ENCODE assay signal across 31 cellular contexts in the genomic region with DNA sequence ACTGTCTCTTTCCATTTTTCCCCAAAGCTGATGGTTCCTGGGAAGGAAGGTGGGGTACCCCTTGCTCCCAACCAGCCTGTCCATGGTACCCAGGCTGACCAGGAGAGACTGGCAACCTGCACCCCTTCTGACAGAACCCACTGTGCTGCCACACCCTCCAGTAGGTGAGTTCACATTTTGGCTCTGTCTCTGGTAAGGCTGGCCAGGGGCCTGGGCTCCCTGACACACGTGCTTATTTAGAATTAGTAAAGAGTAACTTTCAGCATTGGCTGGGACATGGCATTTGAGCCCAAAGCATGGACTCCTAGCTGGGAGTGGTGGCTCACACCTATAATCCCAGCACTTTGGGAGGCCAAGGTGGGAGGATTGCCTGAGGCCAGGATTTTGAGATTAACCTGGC. TPM values are rescaled to one million over a fixed set of nuclear protein-coding genes. Genes with fewer than 3 reads are reported as not detected.
DNase-seq lines count a peak whose midpoint lies in the region; ATAC-seq and TF ChIP-seq lines count a peak whose summit lies in the region.
"Had no signal": no experiment of that assay in that cellular context is flagged by ENCODE, and none has a peak within 500 bp of the region (broad histone marks: within the 10 kb centered on the region; RNA-seq: fewer than 3 reads in every experiment).

No MANE protein-coding gene starts in this region.

- peak in 1 of 3 donors; percentile 27 for DNase-seq in right cardiac atrium
- no peak for DNase-seq in cardiac septum (ENCODE audit: low spot score)
- peak; percentile 57 for DNase-seq in mesenteric fat pad (ENCODE audit: low spot score)
- DNase-seq in substantia nigra (lab: John Stamatoyannopoulos, UW): no peak
- no peak for DNase-seq in prostate gland (ENCODE audit: low spot score)
- DNase-seq in GF-D8 (lab: John Stamatoyannopoulos, UW): no peak
- DNase-seq in H7: no peak
- DNase-seq: activated CD4-positive, alpha-beta T cell treated with anti-CD3 and anti-CD28 coated beads for 4 hours; activated CD8-positive, alpha-beta T cell treated with anti-CD3 and anti-CD28 coated beads, Interleukin-2, amount 10 ng/mL, durations not matched to agents 7 days and 5 days; activated effector memory CD4-positive, alpha-beta T cell treated with anti-CD3 and anti-CD28 coated beads, Interleukin-2, amount 50 U/mL, for 16 hours; activated T-cell treated with anti-CD3 and anti-CD28 coated beads, Interleukin-2, amount 50 U/mL, for 1 hour; anterior cingulate cortex; CD8-positive, alpha-beta memory T cell; cortex of kidney; EL; foreskin keratinocyte; kidney glomerular epithelial cell; NCI-H146; NCI-H226; NCI-H69; occipital lobe; SHP77 treated with DMSO at 0.1 percent for 48 hours had no signal

- H3K36me3 ChIP-seq in prostate gland (peaks cover 6 to 19% of the 10 kb centered on the region in 2 donors), H7 (replicated peaks; ENCODE audit: control insufficient read depth, insufficient read depth, low read length) (peaks cover 18% of the 10 kb centered on the region)

- peak overlapping the region; percentile 2 for H3K27ac ChIP-seq in right cardiac atrium (ENCODE audit: low read length)
- peak overlapping the region; percentile 71 for H3K27ac ChIP-seq in substantia nigra (ENCODE audit: low read depth, low read length, poor library complexity, severe bottlenecking)
- no peak overlapping the region for H3K27ac ChIP-seq in prostate gland
- H3K27ac ChIP-seq: foreskin keratinocyte, VCaP had no signal

- no peak for TF ChIP-seq POLR2A in prostate gland (IDR thresholded peaks at IDR 0.05)

- intact Hi-C loops in right cardiac atrium (cut with DNase I): no loop called here
- intact Hi-C loops in cardiac septum (cut with DNase I): no loop called here
- intact Hi-C loops in prostate gland (cut with DNase I): no loop called here

- no peaks in the 10 kb centered on the region for H3K27me3 ChIP-seq in right cardiac atrium (ENCODE audit: control insufficient read depth, insufficient read depth)
- H3K27me3 ChIP-seq in prostate gland (replicated peaks; ENCODE audit: insufficient read depth): no peaks in the 10 kb centered on the region
- H3K27me3 ChIP-seq in H7 (ENCODE audit: control insufficient read depth, insufficient read depth, low read length): no peaks in the 10 kb centered on the region
- H3K27me3 ChIP-seq: foreskin keratinocyte, hepatocyte had no signal

- WGBS in right cardiac atrium: 84% methylated on average over 1 of the region's 1 CpG
- 92% methylated on average over 1 of the region's 1 CpG for WGBS in prostate gland

- TF ChIP-seq CTCF in prostate gland (IDR thresholded peaks at IDR 0.05): no peak

- H3K4me3 ChIP-seq in right cardiac atrium (ENCODE audit: low read length): no peak overlapping the region
- H3K4me3 ChIP-seq in prostate gland: no peak overlapping the region
- no peak overlapping the region for H3K4me3 ChIP-seq in H7 (ENCODE audit: insufficient read depth, low read depth, low read length)
- H3K4me3 ChIP-seq: GM12878, hepatocyte had no signal

- H3K9me3 ChIP-seq in right cardiac atrium (ENCODE audit: control insufficient read depth, low read length) (no peaks in the 10 kb centered on the region), prostate gland (no peaks in the 10 kb centered on the region)

- H3K4me1 ChIP-seq in right cardiac atrium (ENCODE audit: control insufficient read depth, insufficient read depth, low read length): peaks cover 6% of the 10 kb centered on the region
- no peaks in the 10 kb centered on the region for H3K4me1 ChIP-seq in prostate gland (replicated peaks)
- H3K4me1 ChIP-seq: foreskin keratinocyte had no signal

- no peak for ATAC-seq in right cardiac atrium
- ATAC-seq in GM18907 (IDR thresholded peaks at IDR 0.05; ENCODE audit: unreplicated experiment): no peak
- ATAC-seq: activated CD8-positive, alpha-beta T cell treated with anti-CD3 and anti-CD28 coated beads, Interleukin-2, amount 10 ng/mL, durations not matched to agents 7 days and 5 days; esophagus mucosa; foreskin keratinocyte; GM12878; natural killer cell treated with Interleukin-12 subunit alpha and Interleukin-12 subunit beta and Interleukin-15 and Interleukin-18, amount 100 ng/mL, for 72 hours had no signal

RNA-seq across cellular contexts. Expression of gene ARHGAP1, which starts 35.1 kb away (rescaled TPM):
- total RNA-seq in right cardiac atrium (100 to 1,000 TPM; 101 to 112 (median 106) TPM), cardiac septum (152 TPM), mesenteric fat pad (103 TPM), prostate gland (10 to 100 TPM; 73.2 to 94.5 TPM)
- polyA plus RNA-seq in right cardiac atrium: 53.4 TPM
- 27.5 and 30.8 TPM in 2 replicates for total RNA-seq in H7 (2014; rRNA removed; shearing (Covaris generic))

RNA-seq across cellular contexts. Expression of gene ZNF408, which starts 35.5 kb away (rescaled TPM):
- 1 to 10 TPM; 5.8 to 8.8 (median 7.5) TPM for total RNA-seq in right cardiac atrium
- 5.9 TPM for polyA plus RNA-seq in right cardiac atrium
- total RNA-seq in cardiac septum: 6.7 TPM
- total RNA-seq in mesenteric fat pad: 5.8 TPM
- total RNA-seq in prostate gland: 10 to 100 TPM in 1 of 2 donors, 1 to 10 TPM in 1; 9.9 to 17.8 TPM
- 20.6 and 23.1 TPM in 2 replicates for total RNA-seq in H7 (2014; rRNA removed; shearing (Covaris generic))

RNA-seq across cellular contexts. Expression of gene ATG13, which starts 48.0 kb away (rescaled TPM):
- total RNA-seq in right cardiac atrium: 10 to 100 TPM; 48.5 to 66.2 (median 59.1) TPM
- polyA plus RNA-seq in right cardiac atrium: 38.0 TPM
- total RNA-seq in cardiac septum: 43.4 TPM
- total RNA-seq in mesenteric fat pad: 49.7 TPM
- total RNA-seq in prostate gland: 100 to 1,000 TPM in 1 of 2 donors, 10 to 100 TPM in 1; 54.3 to 172 TPM
- 60.0 and 63.5 TPM in 2 replicates for total RNA-seq in H7 (2014; rRNA removed; shearing (Covaris generic))

RNA-seq across cellular contexts. Expression of gene HARBI1, which starts 48.3 kb away (rescaled TPM):
- total RNA-seq in right cardiac atrium (1 to 10 TPM; 3.1 to 4.1 (median 3.7) TPM), cardiac septum (2.9 TPM), mesenteric fat pad (4.9 TPM), prostate gland (1 to 10 TPM; 3.1 to 4.1 TPM)
- polyA plus RNA-seq in right cardiac atrium: 2.7 TPM
- total RNA-seq in H7 (2014; rRNA removed; shearing (Covaris generic)): 3.9 TPM in 2 replicates

RNA-seq across cellular contexts. Expression of gene F2, which starts 53.7 kb away (rescaled TPM):
- total RNA-seq in right cardiac atrium (under 1 TPM in 1 of 4 donors, not detected in 3; 0.19 TPM), cardiac septum (not detected), mesenteric fat pad (not detected), prostate gland (1 to 10 TPM in 1 of 2 donors, not detected in 1; 1.8 TPM)
- not detected for polyA plus RNA-seq in right cardiac atrium
- 0.33 TPM in 1 of 2 replicates, not detected in the other for total RNA-seq in H7 (2014; rRNA removed; shearing (Covaris generic))
- total RNA-seq: CD8-positive, alpha-beta memory T cell; esophagus mucosa; foreskin keratinocyte; H1; lung microvascular endothelial cell had no signal
- polyA plus RNA-seq: CD8-positive, alpha-beta memory T cell; foreskin keratinocyte; GM12878; IgD-negative memory B cell had no signal

Comparison
In these comparisons a context has a peak if more than half of its experiments do, and no peak if none do; other contexts are left out.
1. H3K27ac ChIP-seq: peak in right cardiac atrium (single experiment) and substantia nigra (single experiment); none in prostate gland (0 of 2).